8 cellular contexts compared by ENCODE assay signal in the genomic region with DNA sequence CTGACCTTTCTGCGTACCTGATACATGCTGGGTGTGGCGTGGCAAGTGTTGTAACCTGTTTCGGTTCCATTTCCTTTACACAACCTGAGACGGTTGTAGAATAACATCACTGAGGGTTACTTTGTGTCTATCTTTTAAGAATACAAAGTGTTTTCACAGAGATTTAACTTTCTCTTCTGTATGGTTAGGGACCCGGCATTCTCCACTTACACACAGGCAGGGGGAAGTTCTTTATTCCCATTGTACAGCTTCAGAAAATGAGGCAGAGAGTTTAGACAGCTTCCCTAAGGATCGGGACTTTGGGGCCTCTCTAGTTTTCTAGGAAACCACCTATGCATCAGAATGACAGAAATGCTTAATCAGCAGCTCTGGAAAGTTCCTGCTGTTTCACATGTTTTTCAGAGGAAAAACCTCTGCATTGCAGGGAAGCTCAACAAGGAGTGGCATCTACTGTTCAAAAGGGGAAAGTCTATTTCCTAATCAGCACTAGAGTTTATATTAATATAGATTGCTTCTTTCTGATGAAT. TPM values are rescaled to one million over a fixed set of nuclear protein-coding genes. Genes with fewer than 3 reads are reported as not detected.
DNase-seq lines count a peak whose midpoint lies in the region; ATAC-seq and TF ChIP-seq lines count a peak whose summit lies in the region.

No MANE protein-coding gene starts in this region.

- BruUV-seq in Panc1 (replicated peaks; lab: Mats Ljungman, UMichigan): no TSS peak

- H3K4me2 ChIP-seq in osteoblast (ENCODE audit: insufficient read depth, low read length): peak overlapping the region; percentile 98

- H3K27ac Mint-ChIP-seq in activated CD8-positive, alpha-beta memory T cell treated with anti-CD3 and anti-CD28 coated beads, Interleukin-2, amount 10 ng/mL, durations not matched to agents 7 days and 5 days: peak overlapping the region; percentile 85

- CTCF ChIA-PET in activated CD8-positive, alpha-beta memory T cell treated with anti-CD3 and anti-CD28 coated beads, Interleukin-2, amount 10 ng/mL, durations not matched to agents 7 days and 5 days (lab: Charles Lee): interaction anchor here (1.0 to 1.5 kb wide), 6 partner anchors 11 to 358 kb away, joined by 3 to 6 read pairs (median 4); no protein-coding TSS in a partner anchor
- CTCF ChIA-PET in Panc1 (lab: Charles Lee): interaction anchor here (0.8 kb wide), 1 partner anchor 89 kb away, joined by 3 read pairs; no protein-coding TSS in a partner anchor

- DNase-seq in activated CD8-positive, alpha-beta memory T cell treated with anti-CD3 and anti-CD28 coated beads, Interleukin-2, amount 10 ng/mL, durations not matched to agents 7 days and 5 days: peak; percentile 80
- no peak for DNase-seq in activated CD8-positive, alpha-beta memory T cell treated with anti-CD3 and anti-CD28 coated beads for 24 hours
- DNase-seq in Panc1 (ENCODE audit: low read depth, low spot score) (no peak), epithelial cell of prostate (ENCODE audit: low read depth, low spot score) (peak; percentile 80), osteoblast (ENCODE audit: insufficient read length, low spot score, missing footprints) (no peak), kidney glomerular epithelial cell (lab: John Stamatoyannopoulos, UW) (no peak)
- DNase-seq in activated effector memory CD4-positive, alpha-beta T cell treated with Interleukin-2 at 50 U/mL for 16 hours: no peak

- H3K27me3 Mint-ChIP-seq in activated CD8-positive, alpha-beta memory T cell treated with anti-CD3 and anti-CD28 coated beads, Interleukin-2, amount 10 ng/mL, durations not matched to agents 7 days and 5 days: no peaks in the 10 kb centered on the region

- H4K20me1 ChIP-seq in osteoblast (ENCODE audit: insufficient read depth, low read length): peaks cover 11% of the 10 kb centered on the region

- intact Hi-C loops in Panc1 (cut with micrococcal nuclease; ENCODE audit: unreplicated experiment): no loop called here

- peak overlapping the region; percentile 79 for H3K4me3 Mint-ChIP-seq in activated CD8-positive, alpha-beta memory T cell treated with anti-CD3 and anti-CD28 coated beads, Interleukin-2, amount 10 ng/mL, durations not matched to agents 7 days and 5 days

- no peaks in the 10 kb centered on the region for H3K9me3 Mint-ChIP-seq in activated CD8-positive, alpha-beta memory T cell treated with anti-CD3 and anti-CD28 coated beads, Interleukin-2, amount 10 ng/mL, durations not matched to agents 7 days and 5 days (ENCODE audit: low read depth)

- peaks cover 57% of the 10 kb centered on the region for H3K79me2 ChIP-seq in osteoblast (ENCODE audit: insufficient read depth, low read length)

- peak overlapping the region; percentile 84 for H2AFZ ChIP-seq in osteoblast (ENCODE audit: low read length)

- in situ Hi-C loops in Panc1 (cut with HindIII; ENCODE audit: low pct_unique_long_range_greater_than_20kb, low sequenced_read_pairs): no loop called here

- TF ChIP-seq CTCF in Panc1 (IDR thresholded peaks at IDR 0.05) (no peak), osteoblast (IDR thresholded peaks at IDR 0.05; ENCODE audit: extremely low read depth, low read depth, low read length) (no peak)

- H3K4me1 ChIP-seq in Panc1 (ENCODE audit: control insufficient read depth, insufficient read depth, low read length) (peaks cover 17% of the 10 kb centered on the region), osteoblast (ENCODE audit: insufficient read depth, low read length) (peaks cover 38% of the 10 kb centered on the region)

- ATAC-seq in activated CD8-positive, alpha-beta memory T cell treated with anti-CD3 and anti-CD28 coated beads, Interleukin-2, amount 10 ng/mL, durations not matched to agents 7 days and 5 days: no peak
- peak; percentile 78 for ATAC-seq in HG02642 (IDR thresholded peaks at IDR 0.05; ENCODE audit: poor library complexity, unreplicated experiment)
- no peak; the same call in 1 of the 2 replicates for ATAC-seq in Panc1

- H3K36me3 ChIP-seq in Panc1 (ENCODE audit: control insufficient read depth, insufficient read depth, low read length): no peaks in the 10 kb centered on the region; the same call in 1 of the 2 replicates
- no peaks in the 10 kb centered on the region for H3K36me3 ChIP-seq in osteoblast (ENCODE audit: insufficient read depth, low read length)

- peaks cover 3% of the 10 kb centered on the region for H3K36me3 Mint-ChIP-seq in activated CD8-positive, alpha-beta memory T cell treated with anti-CD3 and anti-CD28 coated beads, Interleukin-2, amount 10 ng/mL, durations not matched to agents 7 days and 5 days

- H3K27me3 ChIP-seq in Panc1 (ENCODE audit: control insufficient read depth, insufficient read depth, low read length) (no peaks in the 10 kb centered on the region), osteoblast (ENCODE audit: insufficient read depth, low read length) (no peaks in the 10 kb centered on the region)

- H3K9me3 ChIP-seq in Panc1 (ENCODE audit: control insufficient read depth, insufficient read depth, low read depth, low read length): no peaks in the 10 kb centered on the region
- H3K9me3 ChIP-seq in osteoblast (ENCODE audit: low read depth, low read length): no peaks in the 10 kb centered on the region

- H3K4me1 Mint-ChIP-seq in activated CD8-positive, alpha-beta memory T cell treated with anti-CD3 and anti-CD28 coated beads, Interleukin-2, amount 10 ng/mL, durations not matched to agents 7 days and 5 days: peaks cover 32% of the 10 kb centered on the region

- H3K4me3 ChIP-seq in Panc1 (ENCODE audit: low read depth in 2 of 2, low read length in 2 of 2): peak overlapping the region; percentile 51 to 71
- H3K4me3 ChIP-seq in osteoblast (ENCODE audit: insufficient read depth, low read length): peak overlapping the region; percentile 88

- POLR2A ChIA-PET in Panc1 (lab: Charles Lee): no interaction called here

- peak overlapping the region; percentile 71 for H3K27ac ChIP-seq in Panc1 (ENCODE audit: low read length)
- peak overlapping the region; percentile 99 for H3K27ac ChIP-seq in epithelial cell of prostate
- peak overlapping the region; percentile 87 for H3K27ac ChIP-seq in osteoblast (ENCODE audit: low read depth, low read length)

RNA-seq across cellular contexts. Expression of a gene that starts 41.3 kb away (rescaled TPM):
- total RNA-seq in activated CD8-positive, alpha-beta memory T cell treated with anti-CD3 and anti-CD28 coated beads, Interleukin-2, amount 10 ng/mL, durations not matched to agents 7 days and 5 days: 100 to 1,000 TPM; 149 to 173 TPM
- total RNA-seq in Panc1 (2021; ENCODE audit: unreplicated experiment) (212 TPM), osteoblast (278 and 281 TPM in 2 replicates)
- 97.4 TPM for polyA plus RNA-seq in Panc1 (2012; ENCODE audit: insufficient read length)

Comparison
In these comparisons a context has a peak if more than half of its experiments do, and no peak if none do; other contexts are left out.
1. DNase-seq: peak in activated CD8-positive, alpha-beta memory T cell treated with anti-CD3 and anti-CD28 coated beads, Interleukin-2, amount 10 ng/mL, durations not matched to agents 7 days and 5 days (single experiment) and epithelial cell of prostate (single experiment); none in activated CD8-positive, alpha-beta memory T cell treated with anti-CD3 and anti-CD28 coated beads for 24 hours (single experiment), Panc1 (single experiment), osteoblast (single experiment), kidney glomerular epithelial cell (single experiment) and activated effector memory CD4-positive, alpha-beta T cell treated with Interleukin-2 at 50 U/mL for 16 hours (single experiment).
2. Peak in every context shown above with its lines, with median percentiles within 50 percentile points of each other: H3K27ac ChIP-seq.